In genomic region chr15:74433592-74434259, GRCh38 we compare ENCODE assay signal across 8 cellular contexts. TPM values are rescaled to one million over a fixed set of nuclear protein-coding genes. Genes with fewer than 3 reads are reported as not detected.
A peak's percentile ranks its signal among the peaks of the same experiment; 100 is the strongest.
DNase-seq lines count a peak whose midpoint lies in the region; ATAC-seq, FAIRE-seq and TF ChIP-seq lines count a peak whose summit lies in the region.

TSS of gene SEMA7A (minus strand) at chr15:74433958. CDS start at chr15:74433918, 40 bp downstream.

- H3K4me1 Mint-ChIP-seq in immature natural killer cell = peaks cover 31 to 56% of the 10 kb centered on the region in 2 donors

- H3K27me3 ChIP-seq in bronchial epithelial cell (ENCODE audit: control insufficient read depth, insufficient read depth, low read length) = no peaks in the 10 kb centered on the region
- peaks cover 0 to 17% (median 0%) of the 10 kb centered on the region in 7 donors for H3K27me3 ChIP-seq in spleen (replicated peaks in 1 of 7)

- FAIRE-seq in bronchial epithelial cell (lab: Jason Lieb, UNC) = no peak

- H3K36me3 Mint-ChIP-seq in immature natural killer cell = no peaks in the 10 kb centered on the region

- peak within 1 kb of the TSS; percentile 70 to 97 (median 93) for H3K27ac ChIP-seq in spleen

- 0 to 2% (median 0%) methylated on average over 31 to 75 of the region's 75 CpGs for WGBS in spleen, 5 donors

- H3K36me3 ChIP-seq in bronchial epithelial cell (ENCODE audit: control insufficient read depth, insufficient read depth, low read length) (no peaks in the 10 kb centered on the region), spleen (peaks cover 0 to 1% (median 0%) of the 10 kb centered on the region in 6 donors)

- no peaks in the 10 kb centered on the region for H3K9me3 ChIP-seq in spleen

- in situ Hi-C loops in GM13976 (cut with MboI; ENCODE audit: low sequenced_read_pairs, unreplicated experiment) = no loop called here

- no peaks in the 10 kb centered on the region for H3K9me3 Mint-ChIP-seq in immature natural killer cell

- peak within 1 kb of the TSS; percentile 84 for H3K4me3 ChIP-seq in WI38 (ENCODE audit: low read depth, low read length)
- peak within 1 kb of the TSS; percentile 73 for H3K4me3 ChIP-seq in bronchial epithelial cell (ENCODE audit: low read depth, low read length)
- H3K4me3 ChIP-seq in spleen = peak within 1 kb of the TSS; percentile 74 to 98 (median 88)

- H3K27ac Mint-ChIP-seq in immature natural killer cell = peak within 1 kb of the TSS; percentile 76 to 87 (median 82)

- H3K4me1 ChIP-seq in spleen = peaks cover 23 to 80% (median 68%) of the 10 kb centered on the region in 6 donors

- peak in 2 of 3 donors; percentile 65 to 86 for TF ChIP-seq POLR2A in spleen (IDR thresholded peaks at IDR 0.05)

- peaks cover 0 to 2% (median 2%) of the 10 kb centered on the region in 3 donors for H3K27me3 Mint-ChIP-seq in immature natural killer cell (ENCODE audit: low read depth in 3 of 3)

- peak; percentile 56 for ATAC-seq in HG02588 (IDR thresholded peaks at IDR 0.05; ENCODE audit: unreplicated experiment)
- no peak for ATAC-seq in GM18870 (IDR thresholded peaks at IDR 0.05; ENCODE audit: unreplicated experiment)

- TF ChIP-seq CTCF in GM13976 (IDR thresholded peaks at IDR 0.05; ENCODE audit: borderline replicate concordance, control extremely low read depth, extremely low read depth, insufficient read depth, missing control alignments) (no peak), WI38 (IDR thresholded peaks at IDR 0.05; ENCODE audit: low read depth, low read length) (no peak), bronchial epithelial cell (IDR thresholded peaks at IDR 0.05; ENCODE audit: insufficient read depth, low read length, severe bottlenecking) (no peak), spleen (IDR thresholded peaks at IDR 0.05 in 8 of 11, conservative IDR thresholded peaks at IDR 0.05 in 3 of 11) (peak in 3 of 11 experiments; percentile 15 to 38 (median 31))

- DNase-seq in GM13976 (ENCODE audit: low spot score) (peak; percentile 99), NCI-H146 treated with DMSO at 0.1 percent for 48 hours (lab: John Stamatoyannopoulos, UW; ENCODE audit: unreplicated experiment) (peak; percentile 46), bronchial epithelial cell (ENCODE audit: low read depth) (peak; percentile 64), immature natural killer cell (peak; percentile 80 to 84 (median 83)), spleen (peak; percentile 98)

- intact Hi-C loops in spleen (cut with DNase I; ENCODE audit: low total_unique reads) = no loop called here

- H3K4me3 Mint-ChIP-seq in immature natural killer cell = peak within 1 kb of the TSS; percentile 79 to 87 (median 84)

RNA-seq across cellular contexts. Expression of gene SEMA7A, which starts in this region (rescaled TPM):
- total RNA-seq in bronchial epithelial cell (4.0 and 5.3 TPM in 2 replicates), spleen (100 to 1,000 TPM in 5 of 7 donors, 10 to 100 TPM in 2; 74.9 to 150 (median 132) TPM)
- polyA plus RNA-seq in immature natural killer cell (1 to 10 TPM in 1 of 3 donors, under 1 TPM in 1, not detected in 1; 0.90 to 3.7 TPM), spleen (100 to 1,000 TPM in 1 of 3 donors, 10 to 100 TPM in 2; 41.6 to 154 (median 78.4) TPM)

Comparison
In these comparisons a context has a peak if more than half of its experiments do, and no peak if none do; other contexts are left out.
1. RNA of gene SEMA7A (total RNA-seq): 74.9 to 150 TPM in spleen; 4.0 to 5.3 TPM in bronchial epithelial cell; every median in the first group is over 10 times any median in the second.
2. RNA of gene SEMA7A (polyA plus RNA-seq): 41.6 to 154 TPM in spleen; 0.90 to 3.7 TPM in immature natural killer cell; every median in the first group is over 4 times any median in the second.
3. DNase-seq: peak in every context shown above with its lines; median percentile 99 in GM13976; 98 in spleen; 83 in immature natural killer cell; 64 in bronchial epithelial cell; 46 in NCI-H146 treated with DMSO at 0.1 percent for 48 hours.
4. Peak in every context shown above with its lines, with median percentiles within 50 percentile points of each other: H3K4me3 ChIP-seq.